Comparison of ENCODE assay signal across 8 cellular contexts in genomic region chr21:27802816-27803475, GRCh38.
DNase-seq lines count a peak whose midpoint lies in the region; ATAC-seq, FAIRE-seq and TF ChIP-seq lines count a peak whose summit lies in the region.

No MANE protein-coding gene starts in this region.

- no peaks in the 10 kb centered on the region for H3K27me3 Mint-ChIP-seq in progenitor cell of endocrine pancreas

- peak; percentile 93 for TF ChIP-seq CTCF in epithelial cell of proximal tubule (conservative IDR thresholded peaks at IDR 0.05; ENCODE audit: low read depth, low read length)
- peak; percentile 55 for TF ChIP-seq CTCF in progenitor cell of endocrine pancreas (IDR thresholded peaks at IDR 0.05; ENCODE audit: unreplicated experiment)

- H3K9me3 Mint-ChIP-seq in progenitor cell of endocrine pancreas (ENCODE audit: low read depth), result no peaks in the 10 kb centered on the region

- H3K4me1 Mint-ChIP-seq in progenitor cell of endocrine pancreas (ENCODE audit: low read depth), result peaks cover 8% of the 10 kb centered on the region

- ATAC-seq in HG02588 (IDR thresholded peaks at IDR 0.05; ENCODE audit: unreplicated experiment) (peak; percentile 54), HG03520 (IDR thresholded peaks at IDR 0.05; ENCODE audit: unreplicated experiment) (no peak)

- DNase-seq in NCI-H2196 (lab: John Stamatoyannopoulos, UW; ENCODE audit: unreplicated experiment), result peak; percentile 10
- DNase-seq in NCI-H2196 treated with DMSO at 0.1 percent for 48 hours (lab: John Stamatoyannopoulos, UW; ENCODE audit: unreplicated experiment), result no peak
- peak; percentile 21 for DNase-seq in RCC 7860 (ENCODE audit: low spot score)
- no peak for DNase-seq in epithelial cell of proximal tubule (ENCODE audit: low read depth)
- no peak for DNase-seq in progenitor cell of endocrine pancreas (ENCODE audit: low spot score, unreplicated experiment)
- no peak for DNase-seq in NCI-H2227 treated with DMSO at 0.1 percent for 48 hours (lab: John Stamatoyannopoulos, UW)

- no peak overlapping the region for H3K4me3 ChIP-seq in epithelial cell of proximal tubule (ENCODE audit: low read depth, low read length)

- no peak for FAIRE-seq in RCC 7860 (lab: Jason Lieb, UNC)

- no peak overlapping the region for H3K4me3 Mint-ChIP-seq in progenitor cell of endocrine pancreas (ENCODE audit: low read depth)

- no peaks in the 10 kb centered on the region for H3K36me3 Mint-ChIP-seq in progenitor cell of endocrine pancreas (ENCODE audit: insufficient read depth)

- H3K27ac Mint-ChIP-seq in progenitor cell of endocrine pancreas, result no peak overlapping the region

Comparison
In these comparisons a context has a peak if more than half of its experiments do, and no peak if none do; other contexts are left out.
1. DNase-seq: peak in NCI-H2196 (single experiment) and RCC 7860 (single experiment); none in NCI-H2196 treated with DMSO at 0.1 percent for 48 hours (single experiment), epithelial cell of proximal tubule (single experiment), progenitor cell of endocrine pancreas (single experiment) and NCI-H2227 treated with DMSO at 0.1 percent for 48 hours (single experiment).